8 cellular contexts compared by ENCODE assay signal in genomic region chr14:20413785-20414117, GRCh38. TPM values are rescaled to one million over a fixed set of nuclear protein-coding genes. Genes with fewer than 3 reads are reported as not detected.
A peak's percentile ranks its signal among the peaks of the same experiment; 100 is the strongest.
DNase-seq lines count a peak whose midpoint lies in the region; ATAC-seq and TF ChIP-seq lines count a peak whose summit lies in the region.

No MANE protein-coding gene starts in this region.

- H3K36me3 Mint-ChIP-seq in memory B cell = peaks cover 12% of the 10 kb centered on the region
- no peaks in the 10 kb centered on the region for H3K36me3 Mint-ChIP-seq in type B pancreatic cell

- H3K9me3 Mint-ChIP-seq in memory B cell (no peaks in the 10 kb centered on the region), type B pancreatic cell (no peaks in the 10 kb centered on the region)

- POLR2A ChIA-PET in RWPE1 (lab: Yijun Ruan, JAX; ENCODE audit: low non-redundant PET) = interaction anchor here (0.9 to 1.8 kb wide), 3 partner anchors 12 to 269 kb away, joined by 3 to 9 read pairs (median 4); partner anchors contain the start of genes APEX1 and OSGEP

- CTCF ChIA-PET in RWPE1 (lab: Yijun Ruan, JAX) = interaction anchor here (1.0 to 1.1 kb wide), 2 partner anchors 193 to 195 kb away, joined by 3 read pairs; no protein-coding TSS in a partner anchor

- DNase-seq in GM13976 (ENCODE audit: low spot score) (peak; percentile 66), RWPE1 (ENCODE audit: low spot score) (peak; percentile 9), coronary artery (ENCODE audit: low spot score) (no peak), memory B cell (ENCODE audit: low spot score in 2 of 2) (no peak), type B pancreatic cell (ENCODE audit: extremely low spot score, unreplicated experiment) (no peak)

- TF ChIP-seq CTCF in GM13976 (IDR thresholded peaks at IDR 0.05; ENCODE audit: borderline replicate concordance, control extremely low read depth, extremely low read depth, insufficient read depth, missing control alignments) (no peak), RWPE1 (conservative IDR thresholded peaks at IDR 0.05; ENCODE audit: low read depth) (no peak), coronary artery (IDR thresholded peaks at IDR 0.05) (no peak), type B pancreatic cell (conservative IDR thresholded peaks at IDR 0.05) (no peak)

- ATAC-seq in HG02678 (IDR thresholded peaks at IDR 0.05; ENCODE audit: unreplicated experiment) (peak; percentile 38), memory B cell (ENCODE audit: low read depth) (peak; percentile 16), GM19324 (IDR thresholded peaks at IDR 0.05; ENCODE audit: low FRiP score, unreplicated experiment) (no peak), GM19455 (IDR thresholded peaks at IDR 0.05; ENCODE audit: unreplicated experiment) (no peak)

- H3K4me3 ChIP-seq in coronary artery = peak overlapping the region; percentile 85

- peak overlapping the region; percentile 100 for H3K4me3 Mint-ChIP-seq in memory B cell
- H3K4me3 Mint-ChIP-seq in type B pancreatic cell = peak overlapping the region; percentile 93

- H3K27me3 Mint-ChIP-seq in memory B cell (no peaks in the 10 kb centered on the region), type B pancreatic cell (no peaks in the 10 kb centered on the region)

- H3K27ac ChIP-seq in RWPE1 (peak overlapping the region; percentile 96), coronary artery (peak overlapping the region; percentile 85 to 97)

- H3K4me1 Mint-ChIP-seq in memory B cell (peaks cover 31% of the 10 kb centered on the region), type B pancreatic cell (ENCODE audit: unreplicated experiment) (peaks cover 21% of the 10 kb centered on the region)

- H3K27ac Mint-ChIP-seq in memory B cell (peak overlapping the region; percentile 97), type B pancreatic cell (peak overlapping the region; percentile 92)

- in situ Hi-C loops in GM13976 (cut with MboI; ENCODE audit: low sequenced_read_pairs, unreplicated experiment) = no loop called here

RNA-seq across cellular contexts. Expression of gene TEP1, which starts 0.5 kb away (rescaled TPM):
- total RNA-seq in type B pancreatic cell (ENCODE audit: low replicate concordance) = 23.1 and 25.1 TPM in 2 replicates

RNA-seq across cellular contexts. Expression of gene KLHL33, which starts 22.2 kb away (rescaled TPM):
- total RNA-seq in type B pancreatic cell (ENCODE audit: low replicate concordance) = not detected in 2 replicates

RNA-seq across cellular contexts. Expression of gene OSGEP, which starts 40.9 kb away (rescaled TPM):
- 37.4 and 57.1 TPM in 2 replicates for total RNA-seq in type B pancreatic cell (ENCODE audit: low replicate concordance)

RNA-seq across cellular contexts. Expression of gene APEX1, which starts 41.3 kb away (rescaled TPM):
- 228 and 319 TPM in 2 replicates for total RNA-seq in type B pancreatic cell (ENCODE audit: low replicate concordance)

RNA-seq across cellular contexts. Expression of gene PIP4P1, which starts 47.5 kb away (rescaled TPM):
- total RNA-seq in type B pancreatic cell (ENCODE audit: low replicate concordance) = 38.4 and 44.8 TPM in 2 replicates

Comparison
In these comparisons a context has a peak if more than half of its experiments do, and no peak if none do; other contexts are left out.
1. DNase-seq: peak in GM13976 (single experiment) and RWPE1 (single experiment); none in coronary artery (single experiment), memory B cell (0 of 2) and type B pancreatic cell (single experiment).
2. ATAC-seq: peak in HG02678 (single experiment) and memory B cell (single experiment); none in GM19324 (single experiment) and GM19455 (single experiment).